14 cellular contexts compared by ENCODE assay signal in genomic region chr6:108157972-108158441, GRCh38. TPM values are rescaled to one million over a fixed set of nuclear protein-coding genes. Genes with fewer than 3 reads are reported as not detected.
DNase-seq lines count a peak whose midpoint lies in the region; ATAC-seq and TF ChIP-seq lines count a peak whose summit lies in the region.
"Had no signal": no experiment of that assay in that cellular context is flagged by ENCODE, and none has a peak within 500 bp of the region (broad histone marks: within the 10 kb centered on the region; RNA-seq: fewer than 3 reads in every experiment).

No MANE protein-coding gene starts in this region.

- no peaks in the 10 kb centered on the region for H3K9me3 Mint-ChIP-seq in T-cell

- no peaks in the 10 kb centered on the region for H4K20me1 ChIP-seq in hepatocyte (ENCODE audit: insufficient read depth, poor library complexity, severe bottlenecking)

- CTCF ChIA-PET in T-cell (lab: Charles Lee), result interaction anchor here (0.7 to 0.8 kb wide), 2 partner anchors 193 to 472 kb away, joined by 3 read pairs; no protein-coding TSS in a partner anchor

- H3K36me3 ChIP-seq in hepatocyte (replicated peaks; ENCODE audit: insufficient read depth, low read depth), result no peaks in the 10 kb centered on the region
- H3K36me3 ChIP-seq: thyroid gland had no signal

- H3K9me3 ChIP-seq in hepatocyte (ENCODE audit: low read depth), result no peaks in the 10 kb centered on the region
- H3K9me3 ChIP-seq: thyroid gland had no signal

- H3K4me3 Mint-ChIP-seq in T-cell, result peak overlapping the region; percentile 48 to 82 (median 66)

- H3K27ac ChIP-seq in hepatocyte (no peak overlapping the region), skin epidermis (no peak overlapping the region)
- H3K27ac ChIP-seq: thyroid gland had no signal

- H3K4me1 ChIP-seq in hepatocyte (ENCODE audit: insufficient read depth), result peaks cover 16% of the 10 kb centered on the region

- peaks cover 16 to 24% (median 16%) of the 10 kb centered on the region in 3 donors for H3K4me1 Mint-ChIP-seq in T-cell

- H3K27me3 Mint-ChIP-seq in T-cell, result peaks cover 86 to 88% of the 10 kb centered on the region in 2 donors

- peak; percentile 22 for DNase-seq in NCI-H82 (lab: John Stamatoyannopoulos, UW)
- DNase-seq in NCI-H82 treated with DMSO at 0.1 percent for 48 hours (lab: John Stamatoyannopoulos, UW; ENCODE audit: unreplicated experiment), result no peak
- DNase-seq in T-cell, result no peak
- DNase-seq in hepatocyte (ENCODE audit: low spot score), result no peak
- no peak for DNase-seq in activated gamma-delta T cell treated with Interleukin-2 at 50 U/mL for 16 hours
- no peak for DNase-seq in OCI-M2 (lab: John Stamatoyannopoulos, UW; ENCODE audit: unreplicated experiment)
- no peak for DNase-seq in effector CD8-positive, alpha-beta T cell (lab: John Stamatoyannopoulos, UW)
- DNase-seq: activated naive CD4-positive, alpha-beta T cell treated with anti-CD3 and anti-CD28 coated beads, Interleukin-2, amount 50 U/mL, for 16 hours; SHP77 treated with DMSO at 0.1 percent for 48 hours; thyroid gland had no signal

- no peak for TF ChIP-seq CTCF in hepatocyte (IDR thresholded peaks at IDR 0.05; ENCODE audit: poor library complexity)

- no peaks in the 10 kb centered on the region for H3K9me2 ChIP-seq in hepatocyte (replicated peaks; ENCODE audit: insufficient read depth)

- H3K4me3 ChIP-seq in hepatocyte, result no peak overlapping the region
- H3K4me3 ChIP-seq in skin epidermis, result peak overlapping the region in 4 of 7 experiments; percentile 5 to 20 (median 14)

- POLR2A ChIA-PET in T-cell (lab: Charles Lee), result no interaction called here

- peak overlapping the region; percentile 74 for H3K4me2 ChIP-seq in hepatocyte

- peak in 2 of 4 experiments; percentile 35 to 38 for ATAC-seq in T-cell (replicated peaks in 1 of 4)

- H2AFZ ChIP-seq in hepatocyte, result peak overlapping the region; percentile 78

- WGBS in hepatocyte (ENCODE audit: low lambda C conversion rate, missing lambda C conversion rate), result 3% methylated on average over 34 of the region's 37 CpGs

- H3K27ac Mint-ChIP-seq in T-cell, result peak overlapping the region in 1 of 2 donors; percentile 50

- no peaks in the 10 kb centered on the region for H3K36me3 Mint-ChIP-seq in T-cell

- H3K27me3 ChIP-seq in hepatocyte, result peaks cover 99% of the 10 kb centered on the region

- H3K79me2 ChIP-seq in hepatocyte, result no peaks in the 10 kb centered on the region

RNA-seq across cellular contexts. Expression of gene NR2E1, which starts 7.8 kb away (rescaled TPM):
- total RNA-seq in T-cell (not detected), hepatocyte (not detected in 2 replicates)
- polyA plus RNA-seq in hepatocyte, result not detected in 2 replicates
- total RNA-seq: A673, LHCN-M2, skeletal muscle tissue, thyroid gland had no signal
